Comparison of ENCODE assay signal across 8 cellular contexts in the genomic region with DNA sequence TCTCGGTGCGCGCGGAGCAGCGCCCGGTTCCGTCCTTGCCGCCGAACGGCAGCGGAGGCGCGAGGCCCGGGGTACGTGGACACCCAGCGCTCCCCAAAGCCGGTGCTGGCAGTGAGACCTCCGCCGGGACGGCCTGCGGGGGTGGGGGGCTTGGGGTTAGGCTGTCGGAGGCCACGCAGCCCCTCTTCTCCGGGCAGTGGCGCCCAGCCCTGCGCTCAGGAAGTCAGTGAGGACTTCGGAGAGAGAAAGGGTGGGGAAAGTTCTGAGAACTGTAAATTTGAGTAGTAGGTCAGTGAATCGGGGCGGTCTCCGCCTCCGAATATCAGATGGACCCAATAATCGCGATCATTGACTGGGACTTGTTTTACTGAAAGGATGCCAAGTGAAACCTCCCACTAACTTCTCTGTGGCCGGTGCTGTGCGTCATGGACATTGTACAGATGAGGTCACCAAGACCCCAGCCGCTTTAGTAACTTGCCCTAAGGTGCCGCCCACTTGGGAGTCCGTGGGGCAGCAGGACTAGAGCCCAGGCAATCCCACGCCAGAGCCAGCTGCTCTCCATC. TPM values are rescaled to one million over a fixed set of nuclear protein-coding genes. Genes with fewer than 3 reads are reported as not detected.
A peak's percentile ranks its signal among the peaks of the same experiment; 100 is the strongest.
DNase-seq lines count a peak whose midpoint lies in the region; ATAC-seq and TF ChIP-seq lines count a peak whose summit lies in the region.

No MANE protein-coding gene starts in this region.

- H3K27ac ChIP-seq in Karpas-422 (ENCODE audit: low read length) (no peak overlapping the region), esophagus squamous epithelium (peak overlapping the region; percentile 97 to 100 (median 99)), testis (peak overlapping the region; percentile 90 to 91)

- H3K36me3 ChIP-seq in Karpas-422 (ENCODE audit: insufficient read depth, low read length) = no peaks in the 10 kb centered on the region
- H3K36me3 ChIP-seq in esophagus squamous epithelium = no peaks in the 10 kb centered on the region
- H3K36me3 ChIP-seq in testis (ENCODE audit: low read depth, missing control alignments) = no peaks in the 10 kb centered on the region

- H3K9ac ChIP-seq in Karpas-422 (ENCODE audit: low read length) = peak overlapping the region; percentile 73

- TF ChIP-seq POLR2A in esophagus squamous epithelium (IDR thresholded peaks at IDR 0.05) (peak in 1 of 4 donors; percentile 5), testis (IDR thresholded peaks at IDR 0.05) (no peak)

- H3K9me3 ChIP-seq in Karpas-422 (ENCODE audit: low read length) (no peaks in the 10 kb centered on the region), esophagus squamous epithelium (no peaks in the 10 kb centered on the region), testis (no peaks in the 10 kb centered on the region)

- CTCF ChIA-PET in activated CD4-positive, alpha-beta T cell treated with anti-CD3 and anti-CD28 coated beads for 36 hours (lab: Charles Lee) = interaction anchor here (5.6 kb wide), 1 partner anchor 79 kb away, joined by 80 read pairs; no protein-coding TSS in a partner anchor

- peak overlapping the region; percentile 97 for H3K27ac Mint-ChIP-seq in activated CD4-positive, alpha-beta T cell treated with anti-CD3 and anti-CD28 coated beads for 36 hours
- peak overlapping the region; percentile 91 to 97 (median 96) for H3K27ac Mint-ChIP-seq in naive thymus-derived CD8-positive, alpha-beta T cell

- H3K4me1 ChIP-seq in Karpas-422 (ENCODE audit: low read length) (peaks cover 28% of the 10 kb centered on the region), esophagus squamous epithelium (peaks cover 42 to 59% (median 44%) of the 10 kb centered on the region in 3 donors), testis (peaks cover 37% of the 10 kb centered on the region)

- no peaks in the 10 kb centered on the region; the same call in 1 of the 2 replicates for H3K27me3 ChIP-seq in Karpas-422 (ENCODE audit: low read length)
- no peaks in the 10 kb centered on the region for H3K27me3 ChIP-seq in esophagus squamous epithelium
- no peaks in the 10 kb centered on the region for H3K27me3 ChIP-seq in testis

- H4K20me1 ChIP-seq in Karpas-422 (ENCODE audit: insufficient read depth, low read depth, low read length) = peaks cover 4% of the 10 kb centered on the region; the same call in 1 of the 2 replicates

- H2AFZ ChIP-seq in Karpas-422 (ENCODE audit: low read length) = peak overlapping the region; percentile 79

- H3K4me1 Mint-ChIP-seq in activated CD4-positive, alpha-beta T cell treated with anti-CD3 and anti-CD28 coated beads for 36 hours = peaks cover 50% of the 10 kb centered on the region
- peaks cover 41 to 59% (median 55%) of the 10 kb centered on the region in 4 donors for H3K4me1 Mint-ChIP-seq in naive thymus-derived CD8-positive, alpha-beta T cell

- intact Hi-C loops in activated CD4-positive, alpha-beta T cell treated with anti-CD3 and anti-CD28 coated beads for 36 hours (cut with DNase I, micrococcal nuclease) = loop anchor here (1.0 to 2.0 kb wide), 2 partner anchors 40 to 77 kb away; no protein-coding TSS in a partner anchor
- intact Hi-C loops in esophagus squamous epithelium (cut with DNase I) (no loop called here), testis (cut with DNase I; ENCODE audit: low total_unique reads) (no loop called here)

- peak; percentile 77 for DNase-seq in activated CD4-positive, alpha-beta T cell treated with anti-CD3 and anti-CD28 coated beads for 36 hours
- no peak for DNase-seq in activated CD4-positive, alpha-beta T cell treated with anti-CD3 and anti-CD28 coated beads for 1 hour
- peak; percentile 45 for DNase-seq in Karpas-422
- DNase-seq in activated CD8-positive, alpha-beta memory T cell treated with anti-CD3 and anti-CD28 coated beads, Interleukin-2, amount 50 U/mL, for 48 hours = peak; percentile 85
- no peak for DNase-seq in esophagus squamous epithelium (lab: John Stamatoyannopoulos, UW)
- DNase-seq in naive thymus-derived CD8-positive, alpha-beta T cell = peak in 8 of 10 donors; percentile 18 to 66 (median 38)
- peak; percentile 78 for DNase-seq in testis
- no peak for DNase-seq in NCI-H1930 (lab: John Stamatoyannopoulos, UW)

- TF ChIP-seq CTCF in esophagus squamous epithelium (IDR thresholded peaks at IDR 0.05) = no peak
- no peak for TF ChIP-seq CTCF in testis (IDR thresholded peaks at IDR 0.05)

- peak; percentile 3 for ATAC-seq in activated CD4-positive, alpha-beta T cell treated with anti-CD3 and anti-CD28 coated beads for 36 hours
- peak; percentile 19 to 20 for ATAC-seq in naive thymus-derived CD8-positive, alpha-beta T cell

- peak overlapping the region; percentile 90 for H3K4me3 Mint-ChIP-seq in activated CD4-positive, alpha-beta T cell treated with anti-CD3 and anti-CD28 coated beads for 36 hours
- H3K4me3 Mint-ChIP-seq in naive thymus-derived CD8-positive, alpha-beta T cell = peak overlapping the region; percentile 83 to 94 (median 91)

- POLR2A ChIA-PET in activated CD4-positive, alpha-beta T cell treated with anti-CD3 and anti-CD28 coated beads for 36 hours (lab: Charles Lee) = interaction anchor here (0.6 to 6.1 kb wide), 6 partner anchors 12 to 109 kb away, joined by 3 to 111 read pairs (median 8); a partner anchor contains a TSS
- POLR2A ChIA-PET in naive thymus-derived CD8-positive, alpha-beta T cell (lab: Charles Lee) = interaction anchor here (6.3 kb wide), 1 partner anchor 79 kb away, joined by 58 read pairs; no protein-coding TSS in a partner anchor

- no peaks in the 10 kb centered on the region for H3K9me2 ChIP-seq in Karpas-422 (replicated peaks; ENCODE audit: insufficient read depth, low read length)

- H3K4me3 ChIP-seq in Karpas-422 (ENCODE audit: low read length) (peak overlapping the region; percentile 77), esophagus squamous epithelium (peak overlapping the region; percentile 79 to 98 (median 88)), testis (peak overlapping the region; percentile 74 to 86)

- H3K4me2 ChIP-seq in Karpas-422 (ENCODE audit: low read depth, low read length, poor library complexity, severe bottlenecking) = peak overlapping the region; percentile 95

- no peaks in the 10 kb centered on the region for H3K79me2 ChIP-seq in Karpas-422 (ENCODE audit: low read length)

- H3K36me3 Mint-ChIP-seq in activated CD4-positive, alpha-beta T cell treated with anti-CD3 and anti-CD28 coated beads for 36 hours (ENCODE audit: low read depth) = peaks cover 43% of the 10 kb centered on the region
- H3K36me3 Mint-ChIP-seq in naive thymus-derived CD8-positive, alpha-beta T cell = peaks cover 0 to 8% (median 2%) of the 10 kb centered on the region in 3 donors

- H3K9me3 Mint-ChIP-seq in activated CD4-positive, alpha-beta T cell treated with anti-CD3 and anti-CD28 coated beads for 36 hours (ENCODE audit: low read depth) = no peaks in the 10 kb centered on the region
- H3K9me3 Mint-ChIP-seq in naive thymus-derived CD8-positive, alpha-beta T cell = no peaks in the 10 kb centered on the region

- whole genome bisulfite sequencing in esophagus squamous epithelium, 2 donors = 0 to 1% methylated on average over 6 to 25 of the region's 39 CpGs
- WGBS in testis, 2 donors = 1 to 2% methylated on average over 14 to 32 of the region's 39 CpGs

- no peaks in the 10 kb centered on the region for H3K27me3 Mint-ChIP-seq in activated CD4-positive, alpha-beta T cell treated with anti-CD3 and anti-CD28 coated beads for 36 hours
- no peaks in the 10 kb centered on the region for H3K27me3 Mint-ChIP-seq in naive thymus-derived CD8-positive, alpha-beta T cell

RNA-seq across cellular contexts. Expression of a gene that starts 0.5 kb away (rescaled TPM):
- total RNA-seq in activated CD4-positive, alpha-beta T cell treated with anti-CD3 and anti-CD28 coated beads for 36 hours = 100 to 1,000 TPM; 185 to 229 TPM
- 0.94 and 12.0 TPM in 2 replicates for total RNA-seq in Karpas-422 (2014; rRNA removed; shearing (Covaris generic); ENCODE audit: low replicate concordance)
- total RNA-seq in esophagus squamous epithelium = 10 to 100 TPM; 84.9 to 97.9 (median 89.8) TPM
- total RNA-seq in naive thymus-derived CD8-positive, alpha-beta T cell = 100 to 1,000 TPM; 117 to 120 TPM
- polyA plus RNA-seq in naive thymus-derived CD8-positive, alpha-beta T cell = 10 to 100 TPM; 18.8 to 49.4 (median 34.7) TPM
- total RNA-seq in testis = 10 to 100 TPM; 68.6 to 70.7 TPM
- 41.4 TPM for polyA plus RNA-seq in testis (ENCODE audit: insufficient read depth, low read depth, low replicate concordance)

RNA-seq across cellular contexts. Expression of a gene that starts 45.7 kb away (rescaled TPM):
- total RNA-seq in activated CD4-positive, alpha-beta T cell treated with anti-CD3 and anti-CD28 coated beads for 36 hours = 100 to 1,000 TPM; 110 to 127 TPM
- 59.2 and 77.8 TPM in 2 replicates for total RNA-seq in Karpas-422 (2014; rRNA removed; shearing (Covaris generic); ENCODE audit: low replicate concordance)
- total RNA-seq in esophagus squamous epithelium (10 to 100 TPM; 22.4 to 92.4 (median 29.5) TPM), testis (10 to 100 TPM; 58.1 to 71.1 TPM)
- total RNA-seq in naive thymus-derived CD8-positive, alpha-beta T cell = 10 to 100 TPM; 81.8 to 85.0 TPM
- polyA plus RNA-seq in naive thymus-derived CD8-positive, alpha-beta T cell = 100 to 1,000 TPM; 177 to 209 (median 185) TPM
- 135 TPM for polyA plus RNA-seq in testis (ENCODE audit: insufficient read depth, low read depth, low replicate concordance)

Comparison
In these comparisons a context has a peak if more than half of its experiments do, and no peak if none do; other contexts are left out.
1. DNase-seq: peak in activated CD4-positive, alpha-beta T cell treated with anti-CD3 and anti-CD28 coated beads for 36 hours (single experiment), Karpas-422 (single experiment), activated CD8-positive, alpha-beta memory T cell treated with anti-CD3 and anti-CD28 coated beads, Interleukin-2, amount 50 U/mL, for 48 hours (single experiment), naive thymus-derived CD8-positive, alpha-beta T cell (8 of 10) and testis (single experiment); none in activated CD4-positive, alpha-beta T cell treated with anti-CD3 and anti-CD28 coated beads for 1 hour (single experiment), esophagus squamous epithelium (single experiment) and NCI-H1930 (0 of 2).
2. intact Hi-C loops: an anchor here in activated CD4-positive, alpha-beta T cell treated with anti-CD3 and anti-CD28 coated beads for 36 hours (1.0 to 2.0 kb wide); none called in esophagus squamous epithelium and testis.
3. Peak in every context shown above with its lines, with median percentiles within 50 percentile points of each other: H3K4me3 ChIP-seq.